Comparison of ENCODE assay signal across 18 cellular contexts in genomic region chr9:130555968-130556367, GRCh38. TPM values are rescaled to one million over a fixed set of nuclear protein-coding genes. Genes with fewer than 3 reads are reported as not detected.
DNase-seq lines count a peak whose midpoint lies in the region; ATAC-seq and TF ChIP-seq lines count a peak whose summit lies in the region.
"Had no signal": no experiment of that assay in that cellular context is flagged by ENCODE, and none has a peak within 500 bp of the region (broad histone marks: within the 10 kb centered on the region; RNA-seq: fewer than 3 reads in every experiment).

No MANE protein-coding gene starts in this region.

- dilution Hi-C loops in mammary epithelial cell (cut with HindIII; ENCODE audit: low sequenced_read_pairs) = no loop called here

- no peaks in the 10 kb centered on the region for H3K36me3 ChIP-seq in GM23248 (ENCODE audit: low read depth)
- no peaks in the 10 kb centered on the region for H3K36me3 ChIP-seq in mammary epithelial cell (ENCODE audit: insufficient read depth, low read length)
- no peaks in the 10 kb centered on the region for H3K36me3 ChIP-seq in CD8-positive, alpha-beta T cell (ENCODE audit: insufficient read depth, low read length)
- H3K36me3 ChIP-seq: ovary, tibial nerve had no signal

- H3K79me2 ChIP-seq in GM23248 (ENCODE audit: insufficient read depth) (no peaks in the 10 kb centered on the region), mammary epithelial cell (ENCODE audit: insufficient read depth, low read length) (no peaks in the 10 kb centered on the region)

- TF ChIP-seq CTCF in mammary epithelial cell (conservative IDR thresholded peaks at IDR 0.05 in 1 of 2, IDR thresholded peaks at IDR 0.05 in 1 of 2; ENCODE audit: extremely low read depth in 1 of 2, insufficient read depth in 1 of 2, low read depth in 1 of 2, low read length in 2 of 2) = no peak
- TF ChIP-seq CTCF in neural crest cell (conservative IDR thresholded peaks at IDR 0.05) = no peak
- no peak for TF ChIP-seq CTCF in CD8-positive, alpha-beta T cell (IDR thresholded peaks at IDR 0.05)

- H3K4me2 ChIP-seq in GM23248 (ENCODE audit: unreplicated experiment) (no peak overlapping the region), mammary epithelial cell (ENCODE audit: insufficient read depth, low read depth, low read length) (peak overlapping the region; percentile 29)

- H3K27ac Mint-ChIP-seq in neural crest cell (ENCODE audit: unreplicated experiment) = peak overlapping the region; percentile 78
- H3K27ac Mint-ChIP-seq in CD8-positive, alpha-beta T cell = no peak overlapping the region
- H3K27ac Mint-ChIP-seq: activated T-cell treated with anti-CD3 and anti-CD28 coated beads, Interleukin-2, amount 50 U/mL, for 72 hours; B cell; endodermal cell had no signal

- H3K9me2 ChIP-seq in GM23248 (ENCODE audit: insufficient read depth) = no peaks in the 10 kb centered on the region

- intact Hi-C loops in mammary epithelial cell (cut with micrococcal nuclease) = no loop called here
- intact Hi-C loops in CD8-positive, alpha-beta T cell (cut with DNase I, micrococcal nuclease) = no loop called here

- no TSS peak for BruUV-seq in mammary epithelial cell (replicated peaks; lab: Mats Ljungman, UMichigan)

- H3F3A ChIP-seq in GM23248 (ENCODE audit: insufficient read depth) = no peaks in the 10 kb centered on the region

- H3K4me3 ChIP-seq in GM23248 = no peak overlapping the region
- no peak overlapping the region for H3K4me3 ChIP-seq in mammary epithelial cell (replicated peaks in 1 of 3; ENCODE audit: insufficient read depth in 1 of 3, low read depth in 2 of 3, low read length in 3 of 3)
- no peak overlapping the region for H3K4me3 ChIP-seq in CD8-positive, alpha-beta T cell (ENCODE audit: low read depth, low read length)
- H3K4me3 ChIP-seq: GM12878, ovary, tibial nerve had no signal

- in situ Hi-C loops in GM23248 (cut with MboI) (no loop called here), mammary epithelial cell (cut with MboI; ENCODE audit: low sequenced_read_pairs in 2 of 2) (no loop called here)

- H3K4me1 ChIP-seq in GM23248 (ENCODE audit: insufficient read depth) (no peaks in the 10 kb centered on the region), mammary epithelial cell (ENCODE audit: insufficient read depth, low read length) (peaks cover 11% of the 10 kb centered on the region)
- H3K4me1 ChIP-seq in CD8-positive, alpha-beta T cell (ENCODE audit: insufficient read depth, low read length) = no peaks in the 10 kb centered on the region
- H3K4me1 ChIP-seq: tibial nerve had no signal

- H3K9me3 Mint-ChIP-seq in neural crest cell = no peaks in the 10 kb centered on the region
- H3K9me3 Mint-ChIP-seq in CD8-positive, alpha-beta T cell = no peaks in the 10 kb centered on the region
- H3K9me3 Mint-ChIP-seq: activated T-cell treated with anti-CD3 and anti-CD28 coated beads, Interleukin-2, amount 50 U/mL, for 72 hours had no signal

- no peaks in the 10 kb centered on the region for H3K4me1 Mint-ChIP-seq in neural crest cell
- no peaks in the 10 kb centered on the region for H3K4me1 Mint-ChIP-seq in CD8-positive, alpha-beta T cell (ENCODE audit: low read depth)
- H3K4me1 Mint-ChIP-seq: B cell had no signal

- H4K20me1 ChIP-seq in GM23248 (ENCODE audit: insufficient read depth) = no peaks in the 10 kb centered on the region
- no peaks in the 10 kb centered on the region for H4K20me1 ChIP-seq in mammary epithelial cell (ENCODE audit: insufficient read depth, low read length)

- DNase-seq in GM23248 = peak; percentile 53
- DNase-seq in M059J (ENCODE audit: low read depth) = peak; percentile 81
- peak; percentile 77 for DNase-seq in mammary epithelial cell
- DNase-seq in neural crest cell (ENCODE audit: low read depth, low spot score) = no peak
- no peak for DNase-seq in SIG-M5 treated with dmso at 0.1 percent for 504 hours (lab: John Stamatoyannopoulos, UW; ENCODE audit: unreplicated experiment)
- DNase-seq in NCI-H1694 treated with DMSO at 0.1 percent for 48 hours (lab: John Stamatoyannopoulos, UW) = no peak
- no peak for DNase-seq in CD8-positive, alpha-beta T cell
- DNase-seq: activated naive CD4-positive, alpha-beta T cell treated with anti-CD3 and anti-CD28 coated beads, Interleukin-2, amount 50 U/mL, for 16 hours; activated T-cell treated with anti-CD3 and anti-CD28 coated beads, Interleukin-2, amount 50 U/mL, for 72 hours; Caco-2; endodermal cell; GF-D8; NCI-H2081 treated with DMSO at 0.1 percent for 48 hours; ovary; stimulated activated naive CD8-positive, alpha-beta T cell treated with anti-CD3 and anti-CD28 coated beads, Interleukin-15, Interleukin-2, amounts not matched to agents 100 U/mL and 50 U/mL, for 24 hours had no signal

- H3K27me3 Mint-ChIP-seq in neural crest cell (ENCODE audit: low read depth) = no peaks in the 10 kb centered on the region
- peaks cover 14% of the 10 kb centered on the region for H3K27me3 Mint-ChIP-seq in CD8-positive, alpha-beta T cell (ENCODE audit: low read depth)

- H3K36me3 Mint-ChIP-seq in neural crest cell (ENCODE audit: low read depth) = no peaks in the 10 kb centered on the region
- H3K36me3 Mint-ChIP-seq in CD8-positive, alpha-beta T cell = no peaks in the 10 kb centered on the region

- H3K9ac ChIP-seq in GM23248 (no peak overlapping the region), mammary epithelial cell (ENCODE audit: insufficient read depth, low read length) (no peak overlapping the region)

- no peak for ATAC-seq in CD8-positive, alpha-beta T cell
- ATAC-seq: activated T-cell treated with anti-CD3 and anti-CD28 coated beads, Interleukin-2, amount 50 U/mL, for 72 hours; GM12878; stimulated activated naive CD8-positive, alpha-beta T cell treated with anti-CD3 and anti-CD28 coated beads, Interleukin-15, Interleukin-2, amounts not matched to agents 100 U/mL and 50 U/mL, for 24 hours had no signal

- CTCF ChIA-PET in mammary epithelial cell (lab: Charles Lee; ENCODE audit: low non-redundant PET) = no interaction called here
- CTCF ChIA-PET in CD8-positive, alpha-beta T cell (lab: Charles Lee) = no interaction called here

- H3K27ac ChIP-seq in GM23248 (no peak overlapping the region), mammary epithelial cell (ENCODE audit: insufficient read depth, low read depth, low read length) (no peak overlapping the region)
- H3K27ac ChIP-seq in CD8-positive, alpha-beta T cell (ENCODE audit: low read depth, low read length) = no peak overlapping the region
- H3K27ac ChIP-seq: ovary, tibial nerve had no signal

- H3K27me3 ChIP-seq in GM23248 (replicated peaks; ENCODE audit: insufficient read depth) = peaks cover 10% of the 10 kb centered on the region; the same call in 1 of the 2 replicates
- H3K27me3 ChIP-seq in mammary epithelial cell (ENCODE audit: insufficient read depth, low read length) = no peaks in the 10 kb centered on the region
- no peaks in the 10 kb centered on the region for H3K27me3 ChIP-seq in CD8-positive, alpha-beta T cell (ENCODE audit: insufficient read depth, low read length)
- H3K27me3 ChIP-seq: ovary had no signal

- no peak overlapping the region for H2AFZ ChIP-seq in GM23248
- H2AFZ ChIP-seq in mammary epithelial cell (ENCODE audit: low read depth, low read length) = peak overlapping the region; percentile 71

- POLR2A ChIA-PET in CD8-positive, alpha-beta T cell (lab: Charles Lee) = no interaction called here

- 42 to 43% methylated on average over 6 of the region's 6 CpGs for WGBS in GM23248 (ENCODE audit: low coverage in 1 of 2, low lambda C conversion rate in 2 of 2, missing lambda C conversion rate in 2 of 2), 2 experiments
- 4% methylated on average over 6 of the region's 6 CpGs for whole genome bisulfite sequencing in mammary epithelial cell (ENCODE audit: low coverage, missing lambda C conversion rate)

- H3K9me3 ChIP-seq in GM23248 (ENCODE audit: low read depth) = no peaks in the 10 kb centered on the region
- H3K9me3 ChIP-seq in mammary epithelial cell (replicated peaks; ENCODE audit: insufficient read depth, low read length) = no peaks in the 10 kb centered on the region
- no peaks in the 10 kb centered on the region for H3K9me3 ChIP-seq in CD8-positive, alpha-beta T cell (ENCODE audit: low read length)
- H3K9me3 ChIP-seq: Caco-2 had no signal

- H3K4me3 Mint-ChIP-seq in neural crest cell = no peak overlapping the region
- no peak overlapping the region for H3K4me3 Mint-ChIP-seq in CD8-positive, alpha-beta T cell
- H3K4me3 Mint-ChIP-seq: activated T-cell treated with anti-CD3 and anti-CD28 coated beads, Interleukin-2, amount 50 U/mL, for 72 hours; B cell; endodermal cell had no signal

RNA-seq across cellular contexts. Expression of gene FUBP3, which starts 23.4 kb away (rescaled TPM):
- total RNA-seq in GM23248 (2014; rRNA removed; shearing (Covaris generic)) = 52.0 and 53.5 TPM in 2 replicates
- polyA plus RNA-seq in GM23248 (2016; fragmentation: Nextera tagmentation; extraction: Ambion mirVana) = 54.7 and 55.8 TPM in 2 replicates
- total RNA-seq in M059J (2014; rRNA removed; shearing (Covaris generic)) = 32.5 and 49.2 TPM in 2 replicates
- 10 to 100 TPM; 42.8 to 62.5 TPM for total RNA-seq in mammary epithelial cell
- 27.1 TPM for polyA plus RNA-seq in mammary epithelial cell
- polyA minus RNA-seq in mammary epithelial cell = 54.5 TPM
- 66.3 and 67.7 TPM in 2 replicates for total RNA-seq in neural crest cell
- 10 to 100 TPM; 29.5 to 30.2 TPM for total RNA-seq in CD8-positive, alpha-beta T cell

Comparison
In these comparisons a context has a peak if more than half of its experiments do, and no peak if none do; other contexts are left out.
1. DNase-seq: peak in GM23248 (single experiment), M059J (single experiment) and mammary epithelial cell (single experiment); none in neural crest cell (single experiment), SIG-M5 treated with dmso at 0.1 percent for 504 hours (single experiment), NCI-H1694 treated with DMSO at 0.1 percent for 48 hours (single experiment) and CD8-positive, alpha-beta T cell (0 of 7).